In the genomic region with DNA sequence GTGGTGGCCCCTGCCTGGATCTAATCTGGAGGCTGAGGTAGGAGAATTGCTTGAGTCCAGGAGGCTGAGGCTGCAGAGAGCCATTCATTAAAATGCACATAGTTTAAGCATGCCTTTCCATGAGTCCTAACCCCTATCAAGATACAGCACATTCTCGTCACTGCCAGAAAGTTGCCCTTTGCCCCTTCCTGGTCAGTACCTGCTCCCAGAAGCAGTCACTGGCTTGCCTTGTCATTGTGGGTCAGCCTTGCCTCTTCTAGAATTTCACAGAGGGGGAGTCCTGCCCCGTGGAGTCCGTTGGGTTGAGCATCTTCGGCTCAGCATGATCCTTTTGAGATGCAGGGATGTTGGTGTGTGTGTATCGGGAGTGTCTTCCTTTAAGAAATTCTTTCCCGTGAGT, we compare ENCODE assay signal across 19 cellular contexts. TPM values are rescaled to one million over a fixed set of nuclear protein-coding genes. Genes with fewer than 3 reads are reported as not detected.
DNase-seq lines count a peak whose midpoint lies in the region; ATAC-seq and TF ChIP-seq lines count a peak whose summit lies in the region.
"Had no signal": no experiment of that assay in that cellular context is flagged by ENCODE, and none has a peak within 500 bp of the region (broad histone marks: within the 10 kb centered on the region; RNA-seq: fewer than 3 reads in every experiment).

No MANE protein-coding gene starts in this region.

- H2BK5ac ChIP-seq in mesendoderm (ENCODE audit: low read length), result no peak overlapping the region

- H4K8ac ChIP-seq in mesendoderm (ENCODE audit: low read depth, low read length), result no peak overlapping the region

- H3K23ac ChIP-seq in mesendoderm (ENCODE audit: low read length), result no peak overlapping the region

- H3K36me3 ChIP-seq in mesendoderm (ENCODE audit: control insufficient read depth, insufficient read depth, low read length), result no peaks in the 10 kb centered on the region

- no peak overlapping the region for H3K4me3 ChIP-seq in fibroblast of the aortic adventitia (ENCODE audit: low read depth, low read length)
- no peak overlapping the region for H3K4me3 ChIP-seq in mesendoderm (ENCODE audit: low read length)
- H3K4me3 ChIP-seq: BLaER1, tibial artery had no signal

- H3K9ac ChIP-seq in mesendoderm (ENCODE audit: low read length), result no peak overlapping the region
- H3K9ac ChIP-seq: BLaER1 had no signal

- H2BK120ac ChIP-seq in mesendoderm (ENCODE audit: low read depth, low read length), result no peak overlapping the region

- H3K79me2 ChIP-seq in mesendoderm (ENCODE audit: control insufficient read depth, insufficient read depth, low read length), result peaks cover 73% of the 10 kb centered on the region

- no peak overlapping the region for H3K4ac ChIP-seq in mesendoderm (ENCODE audit: low read depth, low read length)

- TF ChIP-seq CTCF in fibroblast of the aortic adventitia (IDR thresholded peaks at IDR 0.05; ENCODE audit: insufficient read depth, low read length), result no peak

- no peak for DNase-seq in activated T-cell treated with anti-CD3 and anti-CD28 coated beads, Interleukin-2, amount 50 U/mL, for 24 hours
- no peak for DNase-seq in activated T-cell treated with anti-CD3 and anti-CD28 coated beads, Interleukin-2, amount 50 U/mL, for 4 hours
- DNase-seq in fibroblast of the aortic adventitia (ENCODE audit: low read depth) (peak; percentile 41), mesendoderm (peak; percentile 77), LoVo (ENCODE audit: low spot score) (no peak), G401 (ENCODE audit: low spot score) (no peak), NCI-H510A treated with DMSO at 0.1 percent for 48 hours (lab: John Stamatoyannopoulos, UW) (no peak)
- DNase-seq: activated CD4-positive, alpha-beta memory T cell treated with anti-CD3 and anti-CD28 coated beads, Interleukin-2, amount 10 ng/mL, durations not matched to agents 7 days and 5 days; activated T-cell treated with anti-CD3 and anti-CD28 coated beads, Interleukin-2, amount 50 U/mL, for 72 hours; NCI-H1417; NK-92 treated with Interleukin-12 subunit alpha and Interleukin-12 subunit beta, amount 100 ng/mL, for 24 hours; occipital lobe; tibial artery had no signal

- H3K56ac ChIP-seq in mesendoderm (ENCODE audit: low read length), result peak overlapping the region; percentile 25

- in situ Hi-C loops in G401 (cut with HindIII; ENCODE audit: low sequenced_read_pairs), result no loop called here

- H3K4me1 ChIP-seq in mesendoderm (ENCODE audit: control insufficient read depth, low read depth, low read length), result peaks cover 16% of the 10 kb centered on the region

- H3K4me2 ChIP-seq in mesendoderm (ENCODE audit: low read length), result no peak overlapping the region
- H3K4me2 ChIP-seq: BLaER1 had no signal

- H3K36me3 Mint-ChIP-seq in activated T-cell treated with anti-CD3 and anti-CD28 coated beads, Interleukin-2, amount 50 U/mL, for 24 hours (ENCODE audit: low read depth), result peaks cover 28% of the 10 kb centered on the region
- H3K36me3 Mint-ChIP-seq in activated T-cell treated with anti-CD3 and anti-CD28 coated beads, Interleukin-2, amount 50 U/mL, for 4 hours (ENCODE audit: insufficient read depth), result peaks cover 10% of the 10 kb centered on the region

- H2BK15ac ChIP-seq in mesendoderm (replicated peaks; ENCODE audit: low read depth), result no peak overlapping the region

- peak overlapping the region; percentile 63 for H3K27ac Mint-ChIP-seq in activated T-cell treated with anti-CD3 and anti-CD28 coated beads, Interleukin-2, amount 50 U/mL, for 24 hours
- H3K27ac Mint-ChIP-seq: activated CD4-positive, alpha-beta memory T cell treated with anti-CD3 and anti-CD28 coated beads, Interleukin-2, amount 10 ng/mL, durations not matched to agents 7 days and 5 days; activated naive CD8-positive, alpha-beta T cell; activated T-cell treated with anti-CD3 and anti-CD28 coated beads, Interleukin-2, amount 50 U/mL, for 72 hours had no signal

- H4K5ac ChIP-seq in mesendoderm (ENCODE audit: low read length), result no peak overlapping the region

- H3K27ac ChIP-seq in mesendoderm (ENCODE audit: low read depth, low read length), result peak overlapping the region; percentile 77
- H3K27ac ChIP-seq: 22Rv1, BLaER1, tibial artery had no signal

- no peaks in the 10 kb centered on the region for H3K9me3 Mint-ChIP-seq in activated T-cell treated with anti-CD3 and anti-CD28 coated beads, Interleukin-2, amount 50 U/mL, for 24 hours
- H3K9me3 Mint-ChIP-seq in activated T-cell treated with anti-CD3 and anti-CD28 coated beads, Interleukin-2, amount 50 U/mL, for 4 hours, result no peaks in the 10 kb centered on the region
- H3K9me3 Mint-ChIP-seq: activated CD4-positive, alpha-beta memory T cell treated with anti-CD3 and anti-CD28 coated beads, Interleukin-2, amount 10 ng/mL, durations not matched to agents 7 days and 5 days; activated T-cell treated with anti-CD3 and anti-CD28 coated beads, Interleukin-2, amount 50 U/mL, for 72 hours had no signal

- H3K27me3 Mint-ChIP-seq in activated T-cell treated with anti-CD3 and anti-CD28 coated beads, Interleukin-2, amount 50 U/mL, for 24 hours, result no peaks in the 10 kb centered on the region
- H3K27me3 Mint-ChIP-seq in activated T-cell treated with anti-CD3 and anti-CD28 coated beads, Interleukin-2, amount 50 U/mL, for 4 hours (ENCODE audit: low read depth), result no peaks in the 10 kb centered on the region
- H3K27me3 Mint-ChIP-seq: activated CD4-positive, alpha-beta memory T cell treated with anti-CD3 and anti-CD28 coated beads, Interleukin-2, amount 10 ng/mL, durations not matched to agents 7 days and 5 days; activated naive CD8-positive, alpha-beta T cell had no signal

- no peak overlapping the region for H2AK5ac ChIP-seq in mesendoderm (ENCODE audit: low read length)

- WGBS in mesendoderm (ENCODE audit: extremely low coverage, insufficient coverage, low lambda C conversion rate), result no CpG with 5 or more reads among the region's 6 CpGs

- no peaks in the 10 kb centered on the region for H3K27me3 ChIP-seq in mesendoderm (ENCODE audit: insufficient read depth, low read length, poor library complexity)
- H3K27me3 ChIP-seq: BLaER1, tibial artery had no signal

- H3K18ac ChIP-seq in mesendoderm (ENCODE audit: low read length), result no peak overlapping the region

- no peak for ATAC-seq in activated T-cell treated with anti-CD3 and anti-CD28 coated beads, Interleukin-2, amount 50 U/mL, for 4 hours
- ATAC-seq in HG02623 (IDR thresholded peaks at IDR 0.05; ENCODE audit: unreplicated experiment), result no peak
- ATAC-seq: activated T-cell treated with anti-CD3 and anti-CD28 coated beads, Interleukin-2, amount 50 U/mL, for 72 hours had no signal

- no peak overlapping the region for H3K4me3 Mint-ChIP-seq in activated T-cell treated with anti-CD3 and anti-CD28 coated beads, Interleukin-2, amount 50 U/mL, for 24 hours
- no peak overlapping the region for H3K4me3 Mint-ChIP-seq in activated T-cell treated with anti-CD3 and anti-CD28 coated beads, Interleukin-2, amount 50 U/mL, for 4 hours
- H3K4me3 Mint-ChIP-seq: activated CD4-positive, alpha-beta memory T cell treated with anti-CD3 and anti-CD28 coated beads, Interleukin-2, amount 10 ng/mL, durations not matched to agents 7 days and 5 days; activated naive CD8-positive, alpha-beta T cell; activated T-cell treated with anti-CD3 and anti-CD28 coated beads, Interleukin-2, amount 50 U/mL, for 72 hours had no signal

- peaks cover 31% of the 10 kb centered on the region for H3K79me1 ChIP-seq in mesendoderm (ENCODE audit: low read length)

- peaks cover 46% of the 10 kb centered on the region for H3K4me1 Mint-ChIP-seq in activated T-cell treated with anti-CD3 and anti-CD28 coated beads, Interleukin-2, amount 50 U/mL, for 24 hours (ENCODE audit: low read depth)
- H3K4me1 Mint-ChIP-seq in activated T-cell treated with anti-CD3 and anti-CD28 coated beads, Interleukin-2, amount 50 U/mL, for 4 hours (ENCODE audit: low read depth), result peaks cover 35% of the 10 kb centered on the region

RNA-seq across cellular contexts. Expression of a gene that starts 10.8 kb away (rescaled TPM):
- total RNA-seq in activated T-cell treated with anti-CD3 and anti-CD28 coated beads, Interleukin-2, amount 50 U/mL, for 4 hours, result 10 to 100 TPM; 11.8 to 16.3 (median 11.9) TPM
- 1.1 and 8.5 TPM in 2 replicates for total RNA-seq in fibroblast of the aortic adventitia (ENCODE audit: low replicate concordance)
- 13.5 TPM for polyA plus RNA-seq in mesendoderm (2013, experiment 1 of 2)
- polyA plus RNA-seq in mesendoderm (2013, experiment 2 of 2), result 13.0 TPM
- 0.10 and 5.7 TPM in 2 replicates for total RNA-seq in G401 (2014; rRNA removed; shearing (Covaris generic))

RNA-seq across cellular contexts. Expression of a gene that starts 46.8 kb away (rescaled TPM):
- total RNA-seq in activated T-cell treated with anti-CD3 and anti-CD28 coated beads, Interleukin-2, amount 50 U/mL, for 4 hours, result under 1 TPM; 0.11 to 0.22 (median 0.13) TPM
- total RNA-seq in fibroblast of the aortic adventitia (ENCODE audit: low replicate concordance), result 0.27 and 0.41 TPM in 2 replicates
- polyA plus RNA-seq in mesendoderm (2013, experiment 1 of 2), result 0.03 TPM
- polyA plus RNA-seq in mesendoderm (2013, experiment 2 of 2), result 0.03 TPM
- not detected in 2 replicates for total RNA-seq in G401 (2014; rRNA removed; shearing (Covaris generic))
- total RNA-seq: bronchial epithelial cell, occipital lobe, skeletal muscle tissue had no signal

Comparison
In these comparisons a context has a peak if more than half of its experiments do, and no peak if none do; other contexts are left out.
1. DNase-seq: peak in fibroblast of the aortic adventitia (single experiment) and mesendoderm (single experiment); none in activated T-cell treated with anti-CD3 and anti-CD28 coated beads, Interleukin-2, amount 50 U/mL, for 24 hours (single experiment), activated T-cell treated with anti-CD3 and anti-CD28 coated beads, Interleukin-2, amount 50 U/mL, for 4 hours (single experiment), LoVo (single experiment), G401 (single experiment) and NCI-H510A treated with DMSO at 0.1 percent for 48 hours (single experiment).